ENCODE assay signal across 2 cellular contexts in the genomic region with DNA sequence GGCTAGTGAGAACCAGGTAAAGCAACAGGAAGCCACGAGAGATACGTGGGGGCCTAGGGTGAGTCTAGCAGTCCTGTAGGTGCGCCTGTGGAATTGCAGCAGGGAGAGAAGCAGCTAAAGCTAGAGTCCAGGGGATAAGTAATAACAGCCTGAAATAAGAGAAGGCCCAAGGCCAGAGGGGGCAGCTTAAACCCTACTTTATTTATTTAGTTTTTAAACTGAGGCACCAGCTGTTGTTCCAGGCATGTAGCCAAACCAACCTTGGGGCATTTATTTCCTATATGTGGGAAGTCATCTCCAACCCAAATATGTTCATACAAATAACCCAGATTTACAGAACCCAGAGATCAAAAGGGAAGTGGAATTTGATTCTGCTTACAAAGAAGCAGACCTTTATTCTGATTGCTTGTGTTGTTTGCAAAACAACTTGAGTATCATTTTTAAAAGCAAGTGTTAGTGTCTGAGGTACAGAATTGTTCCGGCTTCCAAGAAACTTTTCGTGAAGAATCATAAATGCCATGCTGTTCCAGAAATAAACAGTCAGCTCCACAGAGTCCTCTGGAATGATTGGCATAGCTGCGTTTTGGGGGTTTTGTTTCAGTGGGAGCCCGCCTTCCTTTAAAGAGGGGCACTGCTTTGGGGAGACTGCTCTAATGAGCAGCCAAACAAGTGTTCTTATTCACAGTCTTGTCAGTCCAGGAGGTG.
TF ChIP-seq lines count a peak whose summit lies in the region.

No MANE protein-coding gene starts in this region.

TF ChIP-seq in IMR-90, 13 proteins besides CTCF, POLR2A, EP300 and RAD21:
- TF ChIP-seq BHLHE40 (IDR thresholded peaks at IDR 0.05; ENCODE audit: low read depth, low read length) (no peak), CHD1 (IDR thresholded peaks at IDR 0.05; ENCODE audit: low read depth, low read length) (no peak), SMC3 (IDR thresholded peaks at IDR 0.05; ENCODE audit: low read depth, low read length) (no peak), MAZ (IDR thresholded peaks at IDR 0.05; ENCODE audit: borderline replicate concordance, low read depth, low read length) (no peak), RCOR1 (IDR thresholded peaks at IDR 0.05; ENCODE audit: insufficient replicate concordance, low read length) (no peak), NFE2L2 (IDR thresholded peaks at IDR 0.05; ENCODE audit: low read depth, low read length) (no peak), CEBPB (IDR thresholded peaks at IDR 0.05; ENCODE audit: low read depth, low read length) (no peak), FOS (IDR thresholded peaks at IDR 0.05; ENCODE audit: low read depth, low read length) (no peak), MXI1 (IDR thresholded peaks at IDR 0.05; ENCODE audit: borderline replicate concordance, low read depth, low read length) (no peak), RFX5 (IDR thresholded peaks at IDR 0.05; ENCODE audit: low read depth, low read length) (no peak), MAFK (IDR thresholded peaks at IDR 0.05; ENCODE audit: low read depth, low read length) (no peak)
- TF ChIP-seq, protein P1, sequence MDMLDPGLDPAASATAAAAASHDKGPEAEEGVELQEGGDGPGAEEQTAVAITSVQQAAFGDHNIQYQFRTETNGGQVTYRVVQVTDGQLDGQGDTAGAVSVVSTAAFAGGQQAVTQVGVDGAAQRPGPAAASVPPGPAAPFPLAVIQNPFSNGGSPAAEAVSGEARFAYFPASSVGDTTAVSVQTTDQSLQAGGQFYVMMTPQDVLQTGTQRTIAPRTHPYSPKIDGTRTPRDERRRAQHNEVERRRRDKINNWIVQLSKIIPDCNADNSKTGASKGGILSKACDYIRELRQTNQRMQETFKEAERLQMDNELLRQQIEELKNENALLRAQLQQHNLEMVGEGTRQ (IDR thresholded peaks at IDR 0.05; ENCODE audit: low read depth, low read length), result no peak
- TF ChIP-seq, protein P2, sequence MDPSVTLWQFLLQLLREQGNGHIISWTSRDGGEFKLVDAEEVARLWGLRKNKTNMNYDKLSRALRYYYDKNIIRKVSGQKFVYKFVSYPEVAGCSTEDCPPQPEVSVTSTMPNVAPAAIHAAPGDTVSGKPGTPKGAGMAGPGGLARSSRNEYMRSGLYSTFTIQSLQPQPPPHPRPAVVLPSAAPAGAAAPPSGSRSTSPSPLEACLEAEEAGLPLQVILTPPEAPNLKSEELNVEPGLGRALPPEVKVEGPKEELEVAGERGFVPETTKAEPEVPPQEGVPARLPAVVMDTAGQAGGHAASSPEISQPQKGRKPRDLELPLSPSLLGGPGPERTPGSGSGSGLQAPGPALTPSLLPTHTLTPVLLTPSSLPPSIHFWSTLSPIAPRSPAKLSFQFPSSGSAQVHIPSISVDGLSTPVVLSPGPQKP (IDR thresholded peaks at IDR 0.05; ENCODE audit: borderline replicate concordance, low read depth, low read length), result no peak

TF ChIP-seq in SK-N-SH, 30 proteins besides CTCF, POLR2A, EP300 and RAD21:
- TF ChIP-seq CHD2 (IDR thresholded peaks at IDR 0.05; ENCODE audit: low read length, partially characterized antibody) (no peak), ELF1 (IDR thresholded peaks at IDR 0.05) (no peak), RCOR1 (IDR thresholded peaks at IDR 0.05; ENCODE audit: low read length) (no peak), NFIC (IDR thresholded peaks at IDR 0.05; ENCODE audit: borderline replicate concordance) (peak; percentile 75; the same call in 1 of the 2 replicates), SMC3 (IDR thresholded peaks at IDR 0.05; ENCODE audit: low read depth, low read length) (no peak), TCF12 (IDR thresholded peaks at IDR 0.05) (peak; percentile 72)
- TF ChIP-seq, protein P3, sequence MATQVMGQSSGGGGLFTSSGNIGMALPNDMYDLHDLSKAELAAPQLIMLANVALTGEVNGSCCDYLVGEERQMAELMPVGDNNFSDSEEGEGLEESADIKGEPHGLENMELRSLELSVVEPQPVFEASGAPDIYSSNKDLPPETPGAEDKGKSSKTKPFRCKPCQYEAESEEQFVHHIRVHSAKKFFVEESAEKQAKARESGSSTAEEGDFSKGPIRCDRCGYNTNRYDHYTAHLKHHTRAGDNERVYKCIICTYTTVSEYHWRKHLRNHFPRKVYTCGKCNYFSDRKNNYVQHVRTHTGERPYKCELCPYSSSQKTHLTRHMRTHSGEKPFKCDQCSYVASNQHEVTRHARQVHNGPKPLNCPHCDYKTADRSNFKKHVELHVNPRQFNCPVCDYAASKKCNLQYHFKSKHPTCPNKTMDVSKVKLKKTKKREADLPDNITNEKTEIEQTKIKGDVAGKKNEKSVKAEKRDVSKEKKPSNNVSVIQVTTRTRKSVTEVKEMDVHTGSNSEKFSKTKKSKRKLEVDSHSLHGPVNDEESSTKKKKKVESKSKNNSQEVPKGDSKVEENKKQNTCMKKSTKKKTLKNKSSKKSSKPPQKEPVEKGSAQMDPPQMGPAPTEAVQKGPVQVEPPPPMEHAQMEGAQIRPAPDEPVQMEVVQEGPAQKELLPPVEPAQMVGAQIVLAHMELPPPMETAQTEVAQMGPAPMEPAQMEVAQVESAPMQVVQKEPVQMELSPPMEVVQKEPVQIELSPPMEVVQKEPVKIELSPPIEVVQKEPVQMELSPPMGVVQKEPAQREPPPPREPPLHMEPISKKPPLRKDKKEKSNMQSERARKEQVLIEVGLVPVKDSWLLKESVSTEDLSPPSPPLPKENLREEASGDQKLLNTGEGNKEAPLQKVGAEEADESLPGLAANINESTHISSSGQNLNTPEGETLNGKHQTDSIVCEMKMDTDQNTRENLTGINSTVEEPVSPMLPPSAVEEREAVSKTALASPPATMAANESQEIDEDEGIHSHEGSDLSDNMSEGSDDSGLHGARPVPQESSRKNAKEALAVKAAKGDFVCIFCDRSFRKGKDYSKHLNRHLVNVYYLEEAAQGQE (IDR thresholded peaks at IDR 0.05; ENCODE audit: low read depth, low read length), result no peak
- TF ChIP-seq, protein P1 (IDR thresholded peaks at IDR 0.05; ENCODE audit: borderline replicate concordance, low read depth, low read length), result no peak
